ENCODE assay signal across 8 cellular contexts in the genomic region with DNA sequence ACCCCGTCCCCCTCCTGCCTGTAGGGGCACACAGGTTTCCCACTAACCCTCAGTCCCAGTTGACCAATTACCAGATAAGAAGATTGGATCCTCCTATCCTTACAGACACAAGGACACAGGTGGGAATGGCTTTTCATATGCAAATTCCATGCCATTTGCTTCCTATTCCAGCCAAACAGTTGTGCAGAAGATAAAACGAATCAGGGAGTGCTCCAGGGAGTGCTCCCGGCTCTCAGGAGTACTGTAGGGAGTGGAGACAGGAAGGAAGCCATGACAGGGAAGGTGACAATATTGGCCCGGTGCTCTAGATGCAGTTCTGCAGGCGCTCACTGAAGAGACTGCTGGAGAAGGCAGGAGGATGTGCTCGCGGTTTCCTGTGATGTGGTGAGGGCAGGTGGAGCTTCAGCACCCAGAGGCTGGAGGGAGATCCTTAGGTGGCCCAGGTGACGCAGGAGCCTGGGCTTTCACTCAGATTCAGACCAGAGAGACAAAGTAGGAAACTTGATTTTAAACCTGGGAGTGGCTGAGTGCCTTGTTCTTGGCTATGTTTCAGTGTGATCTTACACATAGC.
A peak's percentile ranks its signal among the peaks of the same experiment; 100 is the strongest.
DNase-seq lines count a peak whose midpoint lies in the region; ATAC-seq lines count a peak whose summit lies in the region.

No MANE protein-coding gene starts in this region.

- peak overlapping the region; percentile 74 for H3K27ac Mint-ChIP-seq in activated naive CD8-positive, alpha-beta T cell

- H3K9me3 Mint-ChIP-seq in activated naive CD8-positive, alpha-beta T cell (ENCODE audit: low read depth), result no peaks in the 10 kb centered on the region

- DNase-seq in ELF-1 (ENCODE audit: low read depth, low spot score) (peak; percentile 36), RPMI8226 (peak; percentile 17), NCI-H524 (lab: John Stamatoyannopoulos, UW) (no peak), SK-N-DZ (ENCODE audit: low spot score) (no peak)
- DNase-seq in stimulated activated CD4-positive, alpha-beta T cell treated with anti-CD3 and anti-CD28 coated beads, Interleukin-15, amount 100 ng/mL, for 24 hours, result peak; percentile 90

- no peaks in the 10 kb centered on the region for H3K36me3 Mint-ChIP-seq in activated naive CD8-positive, alpha-beta T cell

- H3K4me1 Mint-ChIP-seq in activated naive CD8-positive, alpha-beta T cell (ENCODE audit: low read depth), result peaks cover 53% of the 10 kb centered on the region

- H3K27me3 Mint-ChIP-seq in activated naive CD8-positive, alpha-beta T cell, result no peaks in the 10 kb centered on the region

- ATAC-seq in HG03342 (IDR thresholded peaks at IDR 0.05; ENCODE audit: unreplicated experiment) (no peak), GM19397 (IDR thresholded peaks at IDR 0.05; ENCODE audit: unreplicated experiment) (no peak)

- H3K4me3 Mint-ChIP-seq in activated naive CD8-positive, alpha-beta T cell, result peak overlapping the region; percentile 74

Comparison
In these comparisons a context has a peak if more than half of its experiments do, and no peak if none do; other contexts are left out.
1. DNase-seq: peak in ELF-1 (single experiment), RPMI8226 (single experiment) and stimulated activated CD4-positive, alpha-beta T cell treated with anti-CD3 and anti-CD28 coated beads, Interleukin-15, amount 100 ng/mL, for 24 hours (single experiment); none in NCI-H524 (0 of 2) and SK-N-DZ (single experiment).